8 cellular contexts compared by ENCODE assay signal in genomic region chr2:206989306-206989705, GRCh38. TPM values are rescaled to one million over a fixed set of nuclear protein-coding genes. Genes with fewer than 3 reads are reported as not detected.
A peak's percentile ranks its signal among the peaks of the same experiment; 100 is the strongest.
DNase-seq lines count a peak whose midpoint lies in the region; ATAC-seq, FAIRE-seq and TF ChIP-seq lines count a peak whose summit lies in the region.
"Had no signal": no experiment of that assay in that cellular context is flagged by ENCODE, and none has a peak within 500 bp of the region (broad histone marks: within the 10 kb centered on the region; RNA-seq: fewer than 3 reads in every experiment).

No MANE protein-coding gene starts in this region.

- no peak for FAIRE-seq in D721Med (lab: Jason Lieb, UNC)

- H3K9ac ChIP-seq in parathyroid adenoma: no peak overlapping the region

- no peak for DNase-seq in D721Med (ENCODE audit: insufficient read length, low spot score)
- DNase-seq in SHP77 (lab: John Stamatoyannopoulos, UW): peak; percentile 3 to 52
- DNase-seq in mesenteric fat pad (ENCODE audit: low spot score): no peak

- H3K4me2 ChIP-seq in parathyroid adenoma (ENCODE audit: low read length): no peak overlapping the region

- no peak overlapping the region for H3K27ac ChIP-seq in parathyroid adenoma

- H3K9me3 ChIP-seq in parathyroid adenoma (ENCODE audit: control insufficient read depth, low read length): no peaks in the 10 kb centered on the region

- peak overlapping the region; percentile 65 for H2AFZ ChIP-seq in parathyroid adenoma

- TF ChIP-seq CTCF in D721Med (IDR thresholded peaks at IDR 0.05; ENCODE audit: insufficient read depth, missing control alignments) (peak; percentile 66), parathyroid adenoma (IDR thresholded peaks at IDR 0.05) (peak; percentile 70)

- peak; percentile 92 for ATAC-seq in GM18867 (IDR thresholded peaks at IDR 0.05; ENCODE audit: unreplicated experiment)
- ATAC-seq in HG03103 (IDR thresholded peaks at IDR 0.05; ENCODE audit: low read depth, unreplicated experiment): peak; percentile 81
- ATAC-seq in esophagus mucosa: peak; percentile 48

- no peaks in the 10 kb centered on the region for H3K27me3 ChIP-seq in parathyroid adenoma (ENCODE audit: control insufficient read depth, insufficient read depth, low read length)

- no peaks in the 10 kb centered on the region for H3K36me3 ChIP-seq in parathyroid adenoma (ENCODE audit: control insufficient read depth, insufficient read depth, low read length)

- H3K4me3 ChIP-seq in parathyroid adenoma (ENCODE audit: low read depth, low read length): no peak overlapping the region

- H3K79me2 ChIP-seq in parathyroid adenoma: no peaks in the 10 kb centered on the region

- peaks cover 9% of the 10 kb centered on the region for H3K4me1 ChIP-seq in parathyroid adenoma

RNA-seq across cellular contexts. Expression of gene CPO, which starts 50.0 kb away (rescaled TPM):
- total RNA-seq in esophagus mucosa (not detected), mesenteric fat pad (0.84 TPM)
- total RNA-seq: activated CD8-positive, alpha-beta memory T cell treated with anti-CD3 and anti-CD28 coated beads for 36 hours had no signal

Comparison
In these comparisons a context has a peak if more than half of its experiments do, and no peak if none do; other contexts are left out.
1. DNase-seq: peak in SHP77 (2 of 2); none in D721Med (single experiment) and mesenteric fat pad (single experiment).
2. Peak in every context shown above with its lines, with median percentiles within 50 percentile points of each other: ATAC-seq.